ENCODE assay signal across 8 cellular contexts in genomic region chr7:2821842-2822507, GRCh38. TPM values are rescaled to one million over a fixed set of nuclear protein-coding genes. Genes with fewer than 3 reads are reported as not detected.
DNase-seq lines count a peak whose midpoint lies in the region; ATAC-seq, FAIRE-seq and TF ChIP-seq lines count a peak whose summit lies in the region.

No MANE protein-coding gene starts in this region.

- dilution Hi-C loops in endothelial cell of umbilical vein (cut with MboI; ENCODE audit: extremely low pct_ligation_motif_present, low sequenced_read_pairs), result no loop called here

- peak overlapping the region; percentile 69 for H3K27ac ChIP-seq in HUES6 (ENCODE audit: low read depth, low read length)
- peak overlapping the region; percentile 83 for H3K27ac ChIP-seq in endothelial cell of umbilical vein (ENCODE audit: insufficient read depth, low read depth, low read length)
- H3K27ac ChIP-seq in CD8-positive, alpha-beta T cell (ENCODE audit: low read depth, low read length), result no peak overlapping the region

- peak; percentile 39 for ATAC-seq in GM21423 (IDR thresholded peaks at IDR 0.05; ENCODE audit: unreplicated experiment)
- ATAC-seq in stimulated activated naive B cell treated with anti-CD40 and anti-IgM and Interleukin-4, amounts not matched to agents 10 μg/mL and 1 μg/mL and 100 μg/mL, for 72 hours (replicated peaks), result peak; percentile 85 to 88
- ATAC-seq in CD8-positive, alpha-beta T cell, result no peak
- ATAC-seq in esophagus mucosa, result no peak

- H3K27me3 Mint-ChIP-seq in stimulated activated naive B cell treated with anti-CD40 and anti-IgM and Interleukin-4, amounts not matched to agents 10 μg/mL and 1 μg/mL and 100 μg/mL, for 72 hours, result no peaks in the 10 kb centered on the region
- H3K27me3 Mint-ChIP-seq in CD8-positive, alpha-beta T cell (ENCODE audit: low read depth), result no peaks in the 10 kb centered on the region

- POLR2A ChIA-PET in endothelial cell of umbilical vein (lab: Charles Lee), result no interaction called here
- POLR2A ChIA-PET in CD8-positive, alpha-beta T cell (lab: Charles Lee), result no interaction called here

- TF ChIP-seq CTCF in endothelial cell of umbilical vein (IDR thresholded peaks at IDR 0.05; ENCODE audit: extremely low read depth in 1 of 2, insufficient read depth in 1 of 2, low read depth in 1 of 2, low read length in 2 of 2), result no peak
- TF ChIP-seq CTCF in CD8-positive, alpha-beta T cell (IDR thresholded peaks at IDR 0.05), result no peak

- no peak overlapping the region for H2AFZ ChIP-seq in endothelial cell of umbilical vein (ENCODE audit: low read depth, low read length)

- peaks cover 28 to 46% of the 10 kb centered on the region in 2 donors for H3K36me3 Mint-ChIP-seq in stimulated activated naive B cell treated with anti-CD40 and anti-IgM and Interleukin-4, amounts not matched to agents 10 μg/mL and 1 μg/mL and 100 μg/mL, for 72 hours
- peaks cover 11% of the 10 kb centered on the region for H3K36me3 Mint-ChIP-seq in CD8-positive, alpha-beta T cell

- H3K4me2 ChIP-seq in endothelial cell of umbilical vein (ENCODE audit: insufficient read depth, low read length), result peak overlapping the region; percentile 26

- no TSS peak for BruUV-seq in endothelial cell of umbilical vein (replicated peaks; lab: Mats Ljungman, UMichigan)

- H3K36me3 ChIP-seq in HUES6 (ENCODE audit: control insufficient read depth, insufficient read depth, low read length) (peaks cover 5% of the 10 kb centered on the region; the same call in 1 of the 2 replicates), endothelial cell of umbilical vein (ENCODE audit: control insufficient read depth in 2 of 2, extremely low read depth in 1 of 2, insufficient read depth in 2 of 2, low read length in 2 of 2) (no peaks in the 10 kb centered on the region)
- no peaks in the 10 kb centered on the region for H3K36me3 ChIP-seq in CD8-positive, alpha-beta T cell (ENCODE audit: insufficient read depth, low read length)

- DNase-seq in endothelial cell of umbilical vein (ENCODE audit: low read depth, low spot score) (no peak), occipital lobe (lab: John Stamatoyannopoulos, UW) (no peak), DMS153 treated with DMSO at 0.1 percent for 48 hours (lab: John Stamatoyannopoulos, UW; ENCODE audit: unreplicated experiment) (no peak)
- peak; percentile 58 for DNase-seq in stimulated activated naive B cell treated with anti-CD40 and anti-IgM and Interleukin-4, amounts not matched to agents 10 μg/mL and 1 μg/mL and 100 μg/mL, for 72 hours
- no peak for DNase-seq in CD8-positive, alpha-beta T cell

- H3K4me1 ChIP-seq in HUES6 (ENCODE audit: control insufficient read depth, insufficient read depth, low read length) (peaks cover 77% of the 10 kb centered on the region), endothelial cell of umbilical vein (ENCODE audit: control insufficient read depth, extremely low read depth, insufficient read depth, low read length) (peaks cover 22% of the 10 kb centered on the region)
- no peaks in the 10 kb centered on the region for H3K4me1 ChIP-seq in CD8-positive, alpha-beta T cell (ENCODE audit: insufficient read depth, low read length)

- CTCF ChIA-PET in endothelial cell of umbilical vein (lab: Charles Lee), result interaction anchor here (0.7 to 2.3 kb wide), 7 partner anchors 9 to 103 kb away, joined by 3 to 10 read pairs (median 4); no protein-coding TSS in a partner anchor
- CTCF ChIA-PET in CD8-positive, alpha-beta T cell (lab: Charles Lee), result no interaction called here

- peak overlapping the region; percentile 64 to 72 for H3K4me3 Mint-ChIP-seq in stimulated activated naive B cell treated with anti-CD40 and anti-IgM and Interleukin-4, amounts not matched to agents 10 μg/mL and 1 μg/mL and 100 μg/mL, for 72 hours
- H3K4me3 Mint-ChIP-seq in CD8-positive, alpha-beta T cell, result no peak overlapping the region

- H3K27me3 ChIP-seq in HUES6 (ENCODE audit: control insufficient read depth, insufficient read depth, low read length) (no peaks in the 10 kb centered on the region), endothelial cell of umbilical vein (ENCODE audit: control insufficient read depth in 2 of 2, insufficient read depth in 2 of 2, low read length in 2 of 2) (no peaks in the 10 kb centered on the region)
- no peaks in the 10 kb centered on the region for H3K27me3 ChIP-seq in CD8-positive, alpha-beta T cell (ENCODE audit: insufficient read depth, low read length)

- peaks cover 4% of the 10 kb centered on the region; the same call in 1 of the 2 replicates for H3K9me3 ChIP-seq in HUES6 (ENCODE audit: control insufficient read depth, insufficient read depth, low read depth, low read length)
- H3K9me3 ChIP-seq in endothelial cell of umbilical vein (replicated peaks; ENCODE audit: control insufficient read depth, insufficient read depth, low read length), result no peaks in the 10 kb centered on the region
- H3K9me3 ChIP-seq in CD8-positive, alpha-beta T cell (ENCODE audit: low read length), result no peaks in the 10 kb centered on the region

- peaks cover 52% of the 10 kb centered on the region for H3K79me2 ChIP-seq in endothelial cell of umbilical vein (ENCODE audit: control insufficient read depth, insufficient read depth, low read length)

- H3K9ac ChIP-seq in HUES6 (ENCODE audit: low read length) (peak overlapping the region; percentile 18), endothelial cell of umbilical vein (replicated peaks; ENCODE audit: extremely low read depth, insufficient read depth, low read length) (peak overlapping the region; percentile 43)

- no peak for TF ChIP-seq POLR2A in endothelial cell of umbilical vein (IDR thresholded peaks at IDR 0.05; ENCODE audit: low read depth, low read length)

- no peaks in the 10 kb centered on the region for H4K20me1 ChIP-seq in endothelial cell of umbilical vein (replicated peaks; ENCODE audit: control insufficient read depth, extremely low read depth, insufficient read depth, low read length)

- peak overlapping the region; percentile 98 for H3K27ac Mint-ChIP-seq in stimulated activated naive B cell treated with anti-CD40 and anti-IgM and Interleukin-4, amounts not matched to agents 10 μg/mL and 1 μg/mL and 100 μg/mL, for 72 hours
- H3K27ac Mint-ChIP-seq in CD8-positive, alpha-beta T cell, result no peak overlapping the region

- intact Hi-C loops in endothelial cell of umbilical vein (cut with micrococcal nuclease), result loop anchor here (1.0 to 5.0 kb wide), 6 partner anchors 15 to 105 kb away; no protein-coding TSS in a partner anchor
- intact Hi-C loops in CD8-positive, alpha-beta T cell (cut with DNase I, micrococcal nuclease), result no loop called here

- peak; percentile 28 for FAIRE-seq in endothelial cell of umbilical vein (lab: Jason Lieb, UNC)

- H3K4me3 ChIP-seq in HUES6 (ENCODE audit: low read depth, low read length), result no peak overlapping the region
- no peak overlapping the region for H3K4me3 ChIP-seq in endothelial cell of umbilical vein (replicated peaks in 1 of 3; ENCODE audit: insufficient read depth in 1 of 3, low read depth in 1 of 3, low read length in 3 of 3)
- no peak overlapping the region for H3K4me3 ChIP-seq in CD8-positive, alpha-beta T cell (ENCODE audit: low read depth, low read length)

- peaks cover 0 to 2% of the 10 kb centered on the region in 2 donors for H3K9me3 Mint-ChIP-seq in stimulated activated naive B cell treated with anti-CD40 and anti-IgM and Interleukin-4, amounts not matched to agents 10 μg/mL and 1 μg/mL and 100 μg/mL, for 72 hours
- H3K9me3 Mint-ChIP-seq in CD8-positive, alpha-beta T cell, result no peaks in the 10 kb centered on the region

- H3K4me1 Mint-ChIP-seq in stimulated activated naive B cell treated with anti-CD40 and anti-IgM and Interleukin-4, amounts not matched to agents 10 μg/mL and 1 μg/mL and 100 μg/mL, for 72 hours, result peaks cover 68 to 96% of the 10 kb centered on the region in 2 donors
- H3K4me1 Mint-ChIP-seq in CD8-positive, alpha-beta T cell (ENCODE audit: low read depth), result peaks cover 36% of the 10 kb centered on the region

- no peaks in the 10 kb centered on the region for H3K9me1 ChIP-seq in endothelial cell of umbilical vein (replicated peaks; ENCODE audit: control insufficient read depth, extremely low read depth, insufficient read depth, low read length)

TF ChIP-seq in endothelial cell of umbilical vein, 7 proteins besides CTCF, POLR2A, EP300 and RAD21:
- peak; percentile 47 for TF ChIP-seq JUN (IDR thresholded peaks at IDR 0.05; ENCODE audit: borderline replicate concordance, insufficient read depth, insufficient read length, low read depth)
- peak; percentile 74 for TF ChIP-seq FOS (IDR thresholded peaks at IDR 0.05; ENCODE audit: borderline replicate concordance, insufficient read depth, low read length)
- TF ChIP-seq POLR2AphosphoS5 (IDR thresholded peaks at IDR 0.05; ENCODE audit: insufficient read depth, low read depth, low read length), result peak; percentile 57
- no peak for TF ChIP-seq MYC (IDR thresholded peaks at IDR 0.05; ENCODE audit: low read depth, low read length)
- no peak for TF ChIP-seq MAX (IDR thresholded peaks at IDR 0.05; ENCODE audit: insufficient read depth, insufficient read length)

RNA-seq across cellular contexts. Expression of gene GNA12, which starts 22.1 kb away (rescaled TPM):
- total RNA-seq in endothelial cell of umbilical vein (56.0 and 63.0 TPM in 2 replicates), occipital lobe (15.3 TPM), esophagus mucosa (7.5 TPM)
- 75.1 and 95.5 TPM in 2 replicates for polyA plus RNA-seq in endothelial cell of umbilical vein
- 71.0 and 81.6 TPM in 2 replicates for polyA plus RNA-seq in endothelial cell of umbilical vein (2011; cell fraction: cytosol; rRNA removed)
- 43.9 and 56.3 TPM in 2 replicates for polyA plus RNA-seq in endothelial cell of umbilical vein (2011; cell fraction: nucleus; rRNA removed)
- 56.8 and 58.8 TPM in 2 replicates for polyA plus RNA-seq in endothelial cell of umbilical vein (2012)
- 106 TPM in 2 replicates for polyA minus RNA-seq in endothelial cell of umbilical vein
- polyA minus RNA-seq in endothelial cell of umbilical vein (2011; cell fraction: cytosol; rRNA and poly(A)+ RNA removed), result 18.8 TPM
- polyA minus RNA-seq in endothelial cell of umbilical vein (2011; cell fraction: nucleus; rRNA and poly(A)+ RNA removed), result 35.5 and 39.8 TPM in 2 replicates
- total RNA-seq in CD8-positive, alpha-beta T cell, result 10 to 100 TPM; 17.0 to 17.7 TPM

Comparison
In these comparisons a context has a peak if more than half of its experiments do, and no peak if none do; other contexts are left out.
1. ATAC-seq: peak in GM21423 (single experiment) and stimulated activated naive B cell treated with anti-CD40 and anti-IgM and Interleukin-4, amounts not matched to agents 10 μg/mL and 1 μg/mL and 100 μg/mL, for 72 hours (2 of 2); none in CD8-positive, alpha-beta T cell (single experiment) and esophagus mucosa (single experiment).